ENCODE assay signal across 20 cellular contexts in the genomic region with DNA sequence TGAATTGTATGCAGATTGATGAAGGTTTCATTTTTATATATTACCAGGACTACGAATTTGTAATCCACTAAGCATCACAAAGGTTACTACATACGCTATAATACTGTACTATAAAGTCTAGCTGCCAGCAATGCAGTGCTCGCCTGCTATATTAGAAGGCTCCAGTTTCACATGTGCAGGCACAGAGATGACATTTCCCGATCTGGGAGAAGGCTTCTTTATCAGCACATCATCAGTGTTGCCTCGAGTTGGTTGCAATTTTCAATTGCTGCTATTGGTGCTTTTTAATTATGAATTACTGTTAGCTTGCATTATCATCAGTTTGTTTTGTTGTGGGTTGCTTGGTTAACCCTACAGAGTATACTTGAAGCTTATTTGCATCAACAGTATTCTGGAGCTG.
"Had no signal": no experiment of that assay in that cellular context is flagged by ENCODE, and none has a peak within 500 bp of the region (broad histone marks: within the 10 kb centered on the region; RNA-seq: fewer than 3 reads in every experiment).

No MANE protein-coding gene starts in this region.

- H3K4me3 ChIP-seq: K562, SJSA1 had no signal

- H3K27me3 ChIP-seq: SJSA1 had no signal

- DNase-seq: Kasumi-1, MM.1S, NCI-H1092 treated with DMSO at 0.1 percent for 48 hours, NCI-H1436, NCI-H187 treated with DMSO at 0.1 percent for 48 hours, NCI-H2029 treated with DMSO at 0.1 percent for 48 hours, NCI-H2171 treated with DMSO at 0.1 percent for 48 hours, NCI-H345, NCI-H446 treated with DMSO at 0.1 percent for 48 hours, NCI-H510A treated with DMSO at 0.1 percent for 48 hours, NCI-H69, NCI-H774, Right ventricle myocardium superior, RPMI8226, SIG-M5 had no signal

- H3K4me3 Mint-ChIP-seq: IgD-negative memory B cell had no signal

- H3K27ac Mint-ChIP-seq: IgD-negative memory B cell had no signal

- H3K27ac ChIP-seq: KMS-11, SJSA1 had no signal

- ATAC-seq: HepG2, K562 had no signal

- H3K36me3 Mint-ChIP-seq: IgD-negative memory B cell had no signal

- H3K9me3 ChIP-seq: SJSA1 had no signal
